ENCODE assay signal across 16 cellular contexts in genomic region chr22:49790912-49791311, GRCh38. TPM values are rescaled to one million over a fixed set of nuclear protein-coding genes. Genes with fewer than 3 reads are reported as not detected.
DNase-seq lines count a peak whose midpoint lies in the region; ATAC-seq, FAIRE-seq and TF ChIP-seq lines count a peak whose summit lies in the region.
"Had no signal": no experiment of that assay in that cellular context is flagged by ENCODE, and none has a peak within 500 bp of the region (broad histone marks: within the 10 kb centered on the region; RNA-seq: fewer than 3 reads in every experiment).

No MANE protein-coding gene starts in this region.

- H3K9me3 Mint-ChIP-seq in activated T-cell treated with anti-CD3 and anti-CD28 coated beads, Interleukin-2, amount 50 U/mL, for 72 hours, result no peaks in the 10 kb centered on the region
- H3K9me3 Mint-ChIP-seq in activated T-cell treated with anti-CD3 and anti-CD28 coated beads, Interleukin-2, amount 50 U/mL, for 4 hours, result no peaks in the 10 kb centered on the region
- H3K9me3 Mint-ChIP-seq in T-cell, result no peaks in the 10 kb centered on the region

- H3K27ac ChIP-seq in skeletal muscle tissue (ENCODE audit: low read depth, low read length) (no peak overlapping the region), small intestine (ENCODE audit: low read depth in 1 of 2, low read length in 1 of 2) (no peak overlapping the region)
- H3K27ac ChIP-seq: prostate gland, SJSA1 had no signal

- 80 to 93% (median 92%) methylated on average over 16 of the region's 16 CpGs for WGBS in small intestine, 3 donors

- TF ChIP-seq CTCF in fibroblast of mammary gland (conservative IDR thresholded peaks at IDR 0.05; ENCODE audit: control insufficient read depth, insufficient read depth, low read depth, low read length), result no peak

- H3K27ac Mint-ChIP-seq in activated T-cell treated with anti-CD3 and anti-CD28 coated beads, Interleukin-2, amount 50 U/mL, for 72 hours, result peak overlapping the region; percentile 18
- peak overlapping the region in 1 of 2 donors; percentile 23 for H3K27ac Mint-ChIP-seq in T-cell

- CTCF ChIA-PET in T-cell (lab: Charles Lee), result no interaction called here

- H3K4me3 ChIP-seq in fibroblast of mammary gland (ENCODE audit: control insufficient read depth, low read depth, low read length) (no peak overlapping the region), skeletal muscle tissue (ENCODE audit: low read length in 3 of 3) (peak overlapping the region; percentile 28 to 60 (median 38)), small intestine (ENCODE audit: low read depth in 1 of 2, low read length in 2 of 2) (no peak overlapping the region)
- H3K4me3 ChIP-seq: prostate gland, SJSA1 had no signal

- H3K36me3 ChIP-seq in skeletal muscle tissue (ENCODE audit: control insufficient read depth in 3 of 3, insufficient read depth in 3 of 3, low read length in 3 of 3), result peaks cover 36 to 48% (median 40%) of the 10 kb centered on the region in 3 donors
- H3K36me3 ChIP-seq in small intestine (ENCODE audit: control insufficient read depth in 2 of 2, insufficient read depth in 2 of 2, low read length in 2 of 2), result peaks cover 10 to 16% of the 10 kb centered on the region in 2 donors

- peaks cover 6 to 30% of the 10 kb centered on the region in 2 donors for H3K36me3 Mint-ChIP-seq in activated T-cell treated with anti-CD3 and anti-CD28 coated beads, Interleukin-2, amount 50 U/mL, for 72 hours (ENCODE audit: insufficient read depth in 2 of 2)
- peaks cover 44% of the 10 kb centered on the region for H3K36me3 Mint-ChIP-seq in activated T-cell treated with anti-CD3 and anti-CD28 coated beads, Interleukin-2, amount 50 U/mL, for 4 hours (ENCODE audit: insufficient read depth)
- peaks cover 52% of the 10 kb centered on the region for H3K36me3 Mint-ChIP-seq in T-cell

- H3K4me1 ChIP-seq in skeletal muscle tissue (ENCODE audit: control insufficient read depth in 3 of 3, insufficient read depth in 3 of 3, low read length in 3 of 3) (peaks cover 65 to 71% (median 67%) of the 10 kb centered on the region in 3 donors), small intestine (ENCODE audit: control insufficient read depth in 2 of 2, insufficient read depth in 1 of 2, low read depth in 1 of 2, low read length in 1 of 2) (peaks cover 0 to 5% of the 10 kb centered on the region in 2 donors)
- H3K4me1 ChIP-seq: SJSA1 had no signal

- H3K4me3 Mint-ChIP-seq in activated T-cell treated with anti-CD3 and anti-CD28 coated beads, Interleukin-2, amount 50 U/mL, for 72 hours, result no peak overlapping the region
- no peak overlapping the region for H3K4me3 Mint-ChIP-seq in activated T-cell treated with anti-CD3 and anti-CD28 coated beads, Interleukin-2, amount 50 U/mL, for 4 hours
- peak overlapping the region in 2 of 3 donors; percentile 45 to 83 for H3K4me3 Mint-ChIP-seq in T-cell

- no peak for ATAC-seq in activated T-cell treated with anti-CD3 and anti-CD28 coated beads, Interleukin-2, amount 50 U/mL, for 72 hours (replicated peaks in 1 of 2)
- no peak for ATAC-seq in activated T-cell treated with anti-CD3 and anti-CD28 coated beads, Interleukin-2, amount 50 U/mL, for 4 hours
- no peak for ATAC-seq in T-cell (replicated peaks in 1 of 4)
- no peak for ATAC-seq in HG02970 (IDR thresholded peaks at IDR 0.05; ENCODE audit: low FRiP score, unreplicated experiment)

- no peaks in the 10 kb centered on the region for H3K27me3 ChIP-seq in skeletal muscle tissue (ENCODE audit: control insufficient read depth in 3 of 3, insufficient read depth in 3 of 3, low read length in 3 of 3)
- no peaks in the 10 kb centered on the region for H3K27me3 ChIP-seq in small intestine (ENCODE audit: control insufficient read depth in 2 of 2, insufficient read depth in 2 of 2, low read length in 2 of 2)
- H3K27me3 ChIP-seq: SJSA1 had no signal

- POLR2A ChIA-PET in T-cell (lab: Charles Lee), result no interaction called here

- no peaks in the 10 kb centered on the region for H3K27me3 Mint-ChIP-seq in activated T-cell treated with anti-CD3 and anti-CD28 coated beads, Interleukin-2, amount 50 U/mL, for 72 hours (ENCODE audit: low read depth)
- no peaks in the 10 kb centered on the region for H3K27me3 Mint-ChIP-seq in activated T-cell treated with anti-CD3 and anti-CD28 coated beads, Interleukin-2, amount 50 U/mL, for 4 hours (ENCODE audit: low read depth)
- H3K27me3 Mint-ChIP-seq in T-cell, result no peaks in the 10 kb centered on the region

- DNase-seq in activated T-cell treated with anti-CD3 and anti-CD28 coated beads, Interleukin-2, amount 50 U/mL, for 72 hours, result no peak
- no peak for DNase-seq in activated T-cell treated with anti-CD3 and anti-CD28 coated beads, Interleukin-2, amount 50 U/mL, for 4 hours
- DNase-seq in T-cell (no peak), fibroblast of mammary gland (ENCODE audit: low read depth) (peak; percentile 40), small intestine (no peak), putamen (ENCODE audit: low spot score) (no peak)
- DNase-seq: kidney glomerular epithelial cell; NCI-H1092 treated with DMSO at 0.1 percent for 48 hours; stimulated activated CD4-positive, alpha-beta T cell treated with anti-CD3 and anti-CD28 coated beads, Interleukin-4, amount 100 ng/mL, for 24 hours had no signal

- H3K4me1 Mint-ChIP-seq in activated T-cell treated with anti-CD3 and anti-CD28 coated beads, Interleukin-2, amount 50 U/mL, for 72 hours (ENCODE audit: low read depth), result peaks cover 48% of the 10 kb centered on the region
- H3K4me1 Mint-ChIP-seq in activated T-cell treated with anti-CD3 and anti-CD28 coated beads, Interleukin-2, amount 50 U/mL, for 4 hours (ENCODE audit: low read depth), result peaks cover 54% of the 10 kb centered on the region
- H3K4me1 Mint-ChIP-seq in T-cell, result peaks cover 48 to 70% (median 54%) of the 10 kb centered on the region in 3 donors

- H3K9ac ChIP-seq in skeletal muscle tissue (ENCODE audit: low read depth in 1 of 3, low read length in 3 of 3), result peak overlapping the region in 1 of 3 donors; percentile 62

- H3K9me3 ChIP-seq in skeletal muscle tissue (ENCODE audit: control insufficient read depth in 3 of 3, low read length in 3 of 3), result no peaks in the 10 kb centered on the region
- no peaks in the 10 kb centered on the region for H3K9me3 ChIP-seq in small intestine (ENCODE audit: control insufficient read depth, low read depth)
- H3K9me3 ChIP-seq: prostate gland, SJSA1 had no signal

- no peak for FAIRE-seq in small intestine (lab: Jason Lieb, UNC)
- FAIRE-seq: endothelial cell of umbilical vein, TTC549, urothelium cell line had no signal

RNA-seq across cellular contexts. Expression of gene BRD1, which starts 36.8 kb away (rescaled TPM):
- 10 to 100 TPM; 42.3 to 43.4 TPM for total RNA-seq in activated T-cell treated with anti-CD3 and anti-CD28 coated beads, Interleukin-2, amount 50 U/mL, for 72 hours
- 10 to 100 TPM; 26.8 to 34.9 (median 32.3) TPM for total RNA-seq in activated T-cell treated with anti-CD3 and anti-CD28 coated beads, Interleukin-2, amount 50 U/mL, for 4 hours
- 100 to 1,000 TPM in 2 of 5 donors, 10 to 100 TPM in 3; 86.4 to 140 (median 92.9) TPM for total RNA-seq in T-cell
- total RNA-seq in skeletal muscle tissue, result 27.1 TPM
- 10 to 100 TPM; 18.5 to 28.4 (median 19.5) TPM for polyA plus RNA-seq in small intestine

Comparison
In these comparisons a context has a peak if more than half of its experiments do, and no peak if none do; other contexts are left out.
1. H3K4me3 Mint-ChIP-seq: peak in T-cell (2 of 3); none in activated T-cell treated with anti-CD3 and anti-CD28 coated beads, Interleukin-2, amount 50 U/mL, for 72 hours (0 of 2) and activated T-cell treated with anti-CD3 and anti-CD28 coated beads, Interleukin-2, amount 50 U/mL, for 4 hours (single experiment).
2. H3K4me3 ChIP-seq: peak in skeletal muscle tissue (3 of 3); none in fibroblast of mammary gland (single experiment) and small intestine (0 of 2).